10 cellular contexts compared by ENCODE assay signal in genomic region chr1:50110656-50111055, GRCh38. TPM values are rescaled to one million over a fixed set of nuclear protein-coding genes. Genes with fewer than 3 reads are reported as not detected.
DNase-seq lines count a peak whose midpoint lies in the region; ATAC-seq and TF ChIP-seq lines count a peak whose summit lies in the region.
"Had no signal": no experiment of that assay in that cellular context is flagged by ENCODE, and none has a peak within 500 bp of the region (broad histone marks: within the 10 kb centered on the region; RNA-seq: fewer than 3 reads in every experiment).

No MANE protein-coding gene starts in this region.

- 33 to 35% methylated on average over 5 to 6 of the region's 7 CpGs for WGBS in ectodermal cell, 2 experiments

- H3K27ac ChIP-seq in ectodermal cell (ENCODE audit: insufficient read depth, low read depth, low read length, poor library complexity, severe bottlenecking) (peak overlapping the region; percentile 62), thoracic aorta (no peak overlapping the region)
- H3K27ac ChIP-seq: transverse colon had no signal

- no peaks in the 10 kb centered on the region for H3K9me3 Mint-ChIP-seq in activated T-cell treated with anti-CD3 and anti-CD28 coated beads, Interleukin-2, amount 50 U/mL, for 24 hours

- no peak overlapping the region for H3K4me3 ChIP-seq in ectodermal cell (ENCODE audit: insufficient read depth, low read depth, low read length)
- H3K4me3 ChIP-seq in thoracic aorta: peak overlapping the region; percentile 39
- H3K4me3 ChIP-seq: transverse colon had no signal

- no peak for DNase-seq in activated T-cell treated with anti-CD3 and anti-CD28 coated beads, Interleukin-2, amount 50 U/mL, for 24 hours
- DNase-seq in activated T-cell treated with anti-CD3 and anti-CD28 coated beads, Interleukin-2, amount 50 U/mL, for 48 hours: no peak
- DNase-seq in NCI-H526 (lab: John Stamatoyannopoulos, UW) (peak; percentile 75 to 86), thoracic aorta (ENCODE audit: low spot score) (no peak), germinal center (ENCODE audit: low spot score) (no peak)
- no peak for DNase-seq in effector CD4-positive, alpha-beta T cell
- DNase-seq: transverse colon had no signal

- H3K27me3 Mint-ChIP-seq in activated T-cell treated with anti-CD3 and anti-CD28 coated beads, Interleukin-2, amount 50 U/mL, for 24 hours: peaks cover 67% of the 10 kb centered on the region

- H3K4me1 Mint-ChIP-seq in activated T-cell treated with anti-CD3 and anti-CD28 coated beads, Interleukin-2, amount 50 U/mL, for 24 hours (ENCODE audit: low read depth): peaks cover 18% of the 10 kb centered on the region

- TF ChIP-seq CTCF in thoracic aorta (IDR thresholded peaks at IDR 0.05): no peak

- peak overlapping the region; percentile 51 for H3K4me3 Mint-ChIP-seq in activated T-cell treated with anti-CD3 and anti-CD28 coated beads, Interleukin-2, amount 50 U/mL, for 24 hours

- H3K27ac Mint-ChIP-seq in activated T-cell treated with anti-CD3 and anti-CD28 coated beads, Interleukin-2, amount 50 U/mL, for 24 hours: no peak overlapping the region

- peaks cover 7% of the 10 kb centered on the region for H3K4me1 ChIP-seq in ectodermal cell (ENCODE audit: control insufficient read depth, insufficient read depth, low read length)
- no peaks in the 10 kb centered on the region for H3K4me1 ChIP-seq in thoracic aorta (ENCODE audit: control insufficient read depth in 1 of 2, low read depth in 2 of 2)

- H3K36me3 Mint-ChIP-seq in activated T-cell treated with anti-CD3 and anti-CD28 coated beads, Interleukin-2, amount 50 U/mL, for 24 hours (ENCODE audit: low read depth): no peaks in the 10 kb centered on the region

- no peaks in the 10 kb centered on the region for H3K9me3 ChIP-seq in ectodermal cell (ENCODE audit: control insufficient read depth, low read length)
- H3K9me3 ChIP-seq in thoracic aorta: no peaks in the 10 kb centered on the region
- H3K9me3 ChIP-seq: transverse colon had no signal

- ATAC-seq in thoracic aorta (ENCODE audit: insufficient number of reproducible peaks, low FRiP score, low read depth): no peak
- no peak for ATAC-seq in HG02798 (IDR thresholded peaks at IDR 0.05; ENCODE audit: poor library complexity, unreplicated experiment)

- H3K27me3 ChIP-seq in ectodermal cell (ENCODE audit: control insufficient read depth, insufficient read depth, low read length, poor library complexity, severe bottlenecking) (no peaks in the 10 kb centered on the region), thoracic aorta (replicated peaks; ENCODE audit: insufficient read depth) (no peaks in the 10 kb centered on the region)

- H3K36me3 ChIP-seq in ectodermal cell (ENCODE audit: control insufficient read depth, insufficient read depth, low read length) (no peaks in the 10 kb centered on the region), thoracic aorta (no peaks in the 10 kb centered on the region)
- H3K36me3 ChIP-seq: transverse colon had no signal

RNA-seq across cellular contexts. Expression of gene ELAVL4, which starts 1.9 kb away (rescaled TPM):
- 2.0 TPM for polyA plus RNA-seq in ectodermal cell (2013, experiment 1 of 4)
- 2.0 TPM for polyA plus RNA-seq in ectodermal cell (2013, experiment 2 of 4)
- 2.8 TPM for polyA plus RNA-seq in ectodermal cell (2013, experiment 3 of 4)
- polyA plus RNA-seq in ectodermal cell (2013, experiment 4 of 4): 3.3 TPM
- total RNA-seq in thoracic aorta: under 1 TPM in 1 of 2 donors, not detected in 1; 0.42 TPM
- total RNA-seq: mononuclear cell had no signal

Comparison
In these comparisons a context has a peak if more than half of its experiments do, and no peak if none do; other contexts are left out.
1. DNase-seq: peak in NCI-H526 (2 of 2); none in activated T-cell treated with anti-CD3 and anti-CD28 coated beads, Interleukin-2, amount 50 U/mL, for 24 hours (single experiment), activated T-cell treated with anti-CD3 and anti-CD28 coated beads, Interleukin-2, amount 50 U/mL, for 48 hours (0 of 2), thoracic aorta (single experiment), germinal center (single experiment) and effector CD4-positive, alpha-beta T cell (single experiment).